Comparison of ENCODE assay signal across 16 cellular contexts in genomic region chr5:108798866-108799265, GRCh38. TPM values are rescaled to one million over a fixed set of nuclear protein-coding genes. Genes with fewer than 3 reads are reported as not detected.
DNase-seq lines count a peak whose midpoint lies in the region; ATAC-seq and TF ChIP-seq lines count a peak whose summit lies in the region.
"Had no signal": no experiment of that assay in that cellular context is flagged by ENCODE, and none has a peak within 500 bp of the region (broad histone marks: within the 10 kb centered on the region; RNA-seq: fewer than 3 reads in every experiment).

No MANE protein-coding gene starts in this region.

- H3K4me1 ChIP-seq in ACC112 (ENCODE audit: control insufficient read depth, insufficient read depth, low read length, unreplicated experiment) = peaks cover 34% of the 10 kb centered on the region
- H3K4me1 ChIP-seq: BE2C had no signal

- H2AFZ ChIP-seq in ACC112 (ENCODE audit: low read length, unreplicated experiment) = peak overlapping the region; percentile 1

- H3K79me2 ChIP-seq in ACC112 (ENCODE audit: control insufficient read depth, insufficient read depth, low read length, unreplicated experiment) = peaks cover 6% of the 10 kb centered on the region

- peak overlapping the region; percentile 57 for H3K4me3 Mint-ChIP-seq in HFFc6
- H3K4me3 Mint-ChIP-seq in chondrocyte (ENCODE audit: unreplicated experiment) = no peak overlapping the region
- H3K4me3 Mint-ChIP-seq in mesothelial cell of epicardium = no peak overlapping the region
- H3K4me3 Mint-ChIP-seq: CD4-positive, alpha-beta memory T cell; H9 had no signal

- H3K36me3 Mint-ChIP-seq in HFFc6 (ENCODE audit: low read depth) (peaks cover 47% of the 10 kb centered on the region), chondrocyte (ENCODE audit: low read depth) (peaks cover 14% of the 10 kb centered on the region), mesothelial cell of epicardium (peaks cover 44% of the 10 kb centered on the region)

- ATAC-seq in HG03139 (IDR thresholded peaks at IDR 0.05; ENCODE audit: unreplicated experiment) = no peak
- ATAC-seq in HG02610 (IDR thresholded peaks at IDR 0.05; ENCODE audit: unreplicated experiment) = no peak

- no peak for DNase-seq in HFFc6
- no peak for DNase-seq in chondrocyte (ENCODE audit: low spot score)
- DNase-seq in mesothelial cell of epicardium (ENCODE audit: low spot score in 2 of 2, unreplicated experiment in 2 of 2) = no peak
- DNase-seq in AML-193 (lab: John Stamatoyannopoulos, UW) = no peak
- no peak for DNase-seq in OCI-M2 (lab: John Stamatoyannopoulos, UW; ENCODE audit: unreplicated experiment)
- DNase-seq: BE2C; CD4-positive, alpha-beta memory T cell; H9; MV-4-11; NCI-H1417 treated with DMSO at 0.1 percent for 48 hours; NCI-H2029; NCI-H510A; NCI-H82 had no signal

- H3K4me3 ChIP-seq in ACC112 (ENCODE audit: low read depth, low read length) = no peak overlapping the region

- TF ChIP-seq CTCF in HFFc6 (IDR thresholded peaks at IDR 0.05) (no peak), chondrocyte (IDR thresholded peaks at IDR 0.05) (no peak), mesothelial cell of epicardium (IDR thresholded peaks at IDR 0.05; ENCODE audit: unreplicated experiment) (no peak)

- peaks cover 59% of the 10 kb centered on the region for H3K4me1 Mint-ChIP-seq in HFFc6 (ENCODE audit: low read depth)
- H3K4me1 Mint-ChIP-seq in chondrocyte (ENCODE audit: low read depth) = peaks cover 46% of the 10 kb centered on the region
- peaks cover 13% of the 10 kb centered on the region for H3K4me1 Mint-ChIP-seq in mesothelial cell of epicardium

- peaks cover 1% of the 10 kb centered on the region; the same call in 1 of the 2 replicates for H3K27me3 Mint-ChIP-seq in HFFc6 (ENCODE audit: insufficient read depth)
- H3K27me3 Mint-ChIP-seq in chondrocyte (ENCODE audit: low read depth) = no peaks in the 10 kb centered on the region
- no peaks in the 10 kb centered on the region for H3K27me3 Mint-ChIP-seq in mesothelial cell of epicardium (ENCODE audit: low read depth)
- H3K27me3 Mint-ChIP-seq: CD4-positive, alpha-beta memory T cell had no signal

- H3K27me3 ChIP-seq in ACC112 (ENCODE audit: insufficient read depth, low read length) = no peaks in the 10 kb centered on the region
- H3K27me3 ChIP-seq: BE2C had no signal

- H3K27ac Mint-ChIP-seq in HFFc6 (peak overlapping the region; percentile 76), chondrocyte (ENCODE audit: unreplicated experiment) (peak overlapping the region; percentile 69), mesothelial cell of epicardium (peak overlapping the region; percentile 54)
- H3K27ac Mint-ChIP-seq: CD4-positive, alpha-beta memory T cell; H9 had no signal

- peaks cover 15% of the 10 kb centered on the region for H3K9me3 Mint-ChIP-seq in HFFc6
- peaks cover 17% of the 10 kb centered on the region for H3K9me3 Mint-ChIP-seq in chondrocyte (ENCODE audit: low read depth)
- H3K9me3 Mint-ChIP-seq in mesothelial cell of epicardium = peaks cover 32% of the 10 kb centered on the region

- H3K27ac ChIP-seq in ACC112 (ENCODE audit: low read depth, low read length) = peak overlapping the region; percentile 74

- H3K36me3 ChIP-seq in ACC112 (ENCODE audit: insufficient read depth, low read length) = peaks cover 9% of the 10 kb centered on the region
- H3K36me3 ChIP-seq: BE2C had no signal

RNA-seq across cellular contexts. Expression of gene FER, which starts 51.2 kb away (rescaled TPM):
- 10 to 100 TPM; 20.2 to 24.6 (median 22.9) TPM for total RNA-seq in HFFc6 (2021; fragmentation: NEBNext Ultra II Directional; extraction: Animal tissue kit (Norgen Biotek cat#: 25700))
- total RNA-seq in chondrocyte (23.5 to 37.0 TPM (median 25.9 TPM) in 3 replicates), mesothelial cell of epicardium (38.8 to 44.3 TPM (median 40.7 TPM) in 3 replicates)
